28 cellular contexts compared by ENCODE assay signal in genomic region chr19:8259142-8259921, GRCh38. TPM values are rescaled to one million over a fixed set of nuclear protein-coding genes. Genes with fewer than 3 reads are reported as not detected.
DNase-seq lines count a peak whose midpoint lies in the region; ATAC-seq, FAIRE-seq and TF ChIP-seq lines count a peak whose summit lies in the region.
"Had no signal": no experiment of that assay in that cellular context is flagged by ENCODE, and none has a peak within 500 bp of the region (broad histone marks: within the 10 kb centered on the region; RNA-seq: fewer than 3 reads in every experiment).

No MANE protein-coding gene starts in this region.

- no peaks in the 10 kb centered on the region for H3K9me3 Mint-ChIP-seq in activated CD8-positive, alpha-beta memory T cell treated with anti-CD3 and anti-CD28 coated beads, Interleukin-2, amount 10 ng/mL, durations not matched to agents 7 days and 5 days (ENCODE audit: low read depth)
- no peaks in the 10 kb centered on the region for H3K9me3 Mint-ChIP-seq in WTC11

- H3K4me3 ChIP-seq in kidney (ENCODE audit: low read length in 2 of 2) (no peak overlapping the region), WERI-Rb-1 (ENCODE audit: low read depth, low read length) (no peak overlapping the region)
- H3K4me3 ChIP-seq: mucosa of descending colon, upper lobe of right lung had no signal

- H3K4me3 Mint-ChIP-seq in activated CD8-positive, alpha-beta memory T cell treated with anti-CD3 and anti-CD28 coated beads, Interleukin-2, amount 10 ng/mL, durations not matched to agents 7 days and 5 days: no peak overlapping the region
- no peak overlapping the region for H3K4me3 Mint-ChIP-seq in WTC11
- H3K4me3 Mint-ChIP-seq: B cell had no signal

- H3K9me3 ChIP-seq in kidney (ENCODE audit: control insufficient read depth in 1 of 2, low read length in 2 of 2) (no peaks in the 10 kb centered on the region), WERI-Rb-1 (ENCODE audit: severe bottlenecking) (no peaks in the 10 kb centered on the region)
- H3K9me3 ChIP-seq: mucosa of descending colon, upper lobe of right lung had no signal

- peaks cover 13% of the 10 kb centered on the region for H3K4me1 Mint-ChIP-seq in activated CD8-positive, alpha-beta memory T cell treated with anti-CD3 and anti-CD28 coated beads, Interleukin-2, amount 10 ng/mL, durations not matched to agents 7 days and 5 days
- H3K4me1 Mint-ChIP-seq in WTC11: peaks cover 9% of the 10 kb centered on the region
- H3K4me1 Mint-ChIP-seq: B cell had no signal

- FAIRE-seq in kidney (lab: Jason Lieb, UNC): no peak
- FAIRE-seq: astrocyte, GM12891, islet of Langerhans had no signal

- no peaks in the 10 kb centered on the region for H3K36me3 Mint-ChIP-seq in activated CD8-positive, alpha-beta memory T cell treated with anti-CD3 and anti-CD28 coated beads, Interleukin-2, amount 10 ng/mL, durations not matched to agents 7 days and 5 days
- H3K36me3 Mint-ChIP-seq in WTC11: peaks cover 42% of the 10 kb centered on the region

- H3K4me1 ChIP-seq in kidney (ENCODE audit: control insufficient read depth in 1 of 2, insufficient read depth in 1 of 2, low read depth in 1 of 2, low read length in 2 of 2): no peaks in the 10 kb centered on the region
- H3K4me1 ChIP-seq: foreskin keratinocyte, upper lobe of right lung had no signal

- H3K27me3 Mint-ChIP-seq in activated CD8-positive, alpha-beta memory T cell treated with anti-CD3 and anti-CD28 coated beads, Interleukin-2, amount 10 ng/mL, durations not matched to agents 7 days and 5 days: no peaks in the 10 kb centered on the region
- no peaks in the 10 kb centered on the region for H3K27me3 Mint-ChIP-seq in WTC11 (ENCODE audit: low read depth)
- H3K27me3 Mint-ChIP-seq: B cell had no signal

- CTCF ChIA-PET in activated CD8-positive, alpha-beta memory T cell treated with anti-CD3 and anti-CD28 coated beads, Interleukin-2, amount 10 ng/mL, durations not matched to agents 7 days and 5 days (lab: Charles Lee): no interaction called here
- CTCF ChIA-PET in WTC11 (lab: Charles Lee): interaction anchor here (1.2 kb wide), 1 partner anchor 104 kb away, joined by 4 read pairs; no protein-coding TSS in a partner anchor

- H3K27ac ChIP-seq in kidney (ENCODE audit: low read depth in 2 of 2, low read length in 2 of 2) (no peak overlapping the region), WERI-Rb-1 (no peak overlapping the region)
- H3K27ac ChIP-seq: foreskin keratinocyte, upper lobe of right lung had no signal

- H3K36me3 ChIP-seq in kidney (ENCODE audit: control insufficient read depth in 1 of 2, insufficient read depth in 2 of 2, low read length in 2 of 2) (peaks cover 8 to 10% of the 10 kb centered on the region in 2 donors), WERI-Rb-1 (peaks cover 29% of the 10 kb centered on the region)

- TF ChIP-seq CTCF in WTC11 (IDR thresholded peaks at IDR 0.05): no peak
- no peak for TF ChIP-seq CTCF in kidney (IDR thresholded peaks at IDR 0.05; ENCODE audit: borderline replicate concordance, extremely low read depth, insufficient read depth)
- no peak for TF ChIP-seq CTCF in WERI-Rb-1 (IDR thresholded peaks at IDR 0.05; ENCODE audit: low read depth, low read length)

- intact Hi-C loops in kidney (cut with DNase I) (loop anchor here (5.0 kb wide), 1 partner anchor 107 kb away; no protein-coding TSS in a partner anchor), posterior vena cava (cut with DNase I) (loop anchor here (5.0 kb wide), 2 partner anchors 312 to 332 kb away; partner anchors contain the start of gene CTXN1 (in 1 of the 2))

- no peaks in the 10 kb centered on the region for H3K27me3 ChIP-seq in WERI-Rb-1 (ENCODE audit: insufficient read depth, low read depth, severe bottlenecking)
- H3K27me3 ChIP-seq: foreskin keratinocyte, upper lobe of right lung had no signal

- no peak for ATAC-seq in activated CD8-positive, alpha-beta memory T cell treated with anti-CD3 and anti-CD28 coated beads, Interleukin-2, amount 10 ng/mL, durations not matched to agents 7 days and 5 days
- no peak for ATAC-seq in WTC11
- ATAC-seq in activated CD4-positive, CD25-positive, alpha-beta regulatory T cell treated with anti-CD3 and anti-CD28 coated beads, Interleukin-2, amount 50 U/mL, for 24 hours: no peak
- ATAC-seq: foreskin keratinocyte, mucosa of descending colon, Panc1, upper lobe of right lung had no signal

- H3K9ac ChIP-seq in kidney (ENCODE audit: low read length in 2 of 2): no peak overlapping the region

- H3K27ac Mint-ChIP-seq in activated CD8-positive, alpha-beta memory T cell treated with anti-CD3 and anti-CD28 coated beads, Interleukin-2, amount 10 ng/mL, durations not matched to agents 7 days and 5 days: peak overlapping the region; percentile 39
- peak overlapping the region; percentile 20; the same call in 1 of the 2 replicates for H3K27ac Mint-ChIP-seq in WTC11
- H3K27ac Mint-ChIP-seq: B cell had no signal

- POLR2A ChIA-PET in WTC11 (lab: Charles Lee): interaction anchor here (0.6 kb wide), 1 partner anchor 53 kb away, joined by 5 read pairs; no protein-coding TSS in a partner anchor

- DNase-seq in activated CD8-positive, alpha-beta memory T cell treated with anti-CD3 and anti-CD28 coated beads, Interleukin-2, amount 10 ng/mL, durations not matched to agents 7 days and 5 days: no peak
- DNase-seq in activated CD8-positive, alpha-beta memory T cell treated with anti-CD3 and anti-CD28 coated beads, Interleukin-2, amount 50 U/mL, for 48 hours: no peak
- DNase-seq in WTC11 (ENCODE audit: low spot score) (no peak), kidney (peak; percentile 36), posterior vena cava (ENCODE audit: low spot score) (peak; percentile 72), WERI-Rb-1 (no peak), EL (no peak)
- DNase-seq: activated CD4-positive, alpha-beta T cell treated with anti-CD3 and anti-CD28 coated beads for 4 hours; activated CD8-positive, alpha-beta memory T cell treated with anti-CD3 and anti-CD28 coated beads, Interleukin-2, amount 50 U/mL, for 4 hours; DND-41; effector CD4-positive, alpha-beta T cell; foreskin keratinocyte; NCI-H1092; NCI-H2029 treated with DMSO at 0.1 percent for 48 hours; NCI-H226; NK-92 treated with Interleukin-12 subunit alpha and Interleukin-12 subunit beta, amount 100 ng/mL, for 24 hours; stimulated activated CD4-positive, alpha-beta T cell treated with anti-CD3 and anti-CD28 coated beads, Interleukin-12 subunit alpha, Interleukin-12 subunit beta, amount 100 ng/mL, for 4 hours; stimulated activated CD4-positive, alpha-beta T cell treated with anti-CD3 and anti-CD28 coated beads, Interleukin-4, amount 100 ng/mL, for 4 hours; T-helper 1 cell; upper lobe of right lung had no signal

TF ChIP-seq in WTC11, 78 proteins besides CTCF, POLR2A, EP300 and RAD21:
- peak; percentile 75; the same call in 1 of the 2 replicates for TF ChIP-seq GTF2I (CRISPR knock-in tag; conservative IDR thresholded peaks at IDR 0.05)
- TF ChIP-seq FOXP1 (CRISPR knock-in tag; IDR thresholded peaks at IDR 0.05; ENCODE audit: borderline replicate concordance): 0 out of 2 replicates have a peak, but pooled peaks have one; percentile 19
- TF ChIP-seq HMGXB4 (CRISPR knock-in tag; IDR thresholded peaks at IDR 0.05): no peak

RNA-seq across cellular contexts. Expression of gene CD320, which starts 48.8 kb away (rescaled TPM):
- 10 to 100 TPM; 42.0 to 49.8 TPM for total RNA-seq in activated CD8-positive, alpha-beta memory T cell treated with anti-CD3 and anti-CD28 coated beads, Interleukin-2, amount 10 ng/mL, durations not matched to agents 7 days and 5 days
- total RNA-seq in WTC11 (2021) (107 to 121 TPM (median 114 TPM) in 3 replicates), kidney (26.1 TPM), posterior vena cava (10 to 100 TPM; 29.2 to 31.6 TPM)
- polyA plus RNA-seq in kidney (ENCODE audit: insufficient read depth, low read depth, low replicate concordance): 63.1 TPM

RNA-seq across cellular contexts. Expression of gene CERS4, which starts 50.2 kb away (rescaled TPM):
- 10 to 100 TPM; 20.3 to 28.2 TPM for total RNA-seq in activated CD8-positive, alpha-beta memory T cell treated with anti-CD3 and anti-CD28 coated beads, Interleukin-2, amount 10 ng/mL, durations not matched to agents 7 days and 5 days
- total RNA-seq in WTC11 (2021): 116 to 153 TPM (median 150 TPM) in 3 replicates
- total RNA-seq in kidney: 36.5 TPM
- 65.5 TPM for polyA plus RNA-seq in kidney (ENCODE audit: insufficient read depth, low read depth, low replicate concordance)
- total RNA-seq in posterior vena cava: 10 to 100 TPM; 23.2 to 28.8 TPM
- total RNA-seq: LHCN-M2 had no signal

Comparison
In these comparisons a context has a peak if more than half of its experiments do, and no peak if none do; other contexts are left out.
1. DNase-seq: peak in kidney (single experiment) and posterior vena cava (single experiment); none in activated CD8-positive, alpha-beta memory T cell treated with anti-CD3 and anti-CD28 coated beads, Interleukin-2, amount 10 ng/mL, durations not matched to agents 7 days and 5 days (single experiment), activated CD8-positive, alpha-beta memory T cell treated with anti-CD3 and anti-CD28 coated beads, Interleukin-2, amount 50 U/mL, for 48 hours (single experiment), WTC11 (single experiment), WERI-Rb-1 (single experiment) and EL (single experiment).